ENCODE assay signal across 9 cellular contexts in genomic region chr2:88831792-88832248, GRCh38.
A peak's percentile ranks its signal among the peaks of the same experiment; 100 is the strongest.
DNase-seq lines count a peak whose midpoint lies in the region; FAIRE-seq and TF ChIP-seq lines count a peak whose summit lies in the region.
"Had no signal": no experiment of that assay in that cellular context is flagged by ENCODE, and none has a peak within 500 bp of the region (broad histone marks: within the 10 kb centered on the region; RNA-seq: fewer than 3 reads in every experiment).

No MANE protein-coding gene starts in this region.

- H3K79me2 ChIP-seq in Loucy (ENCODE audit: insufficient read depth, low read length): no peaks in the 10 kb centered on the region

- no peaks in the 10 kb centered on the region for H3K4me1 ChIP-seq in Loucy (ENCODE audit: insufficient read depth, low read length, poor library complexity, severe bottlenecking)

- POLR2A ChIA-PET in AG04450 (lab: Yijun Ruan, JAX): no interaction called here
- POLR2A ChIA-PET in HEK293T (lab: Yijun Ruan, JAX): no interaction called here
- POLR2A ChIA-PET in activated CD4-positive, alpha-beta T cell treated with anti-CD3 and anti-CD28 coated beads, Interleukin-2, amount 10 ng/mL, durations not matched to agents 7 days and 5 days (lab: Charles Lee): no interaction called here

- no peak overlapping the region for H3K4me3 ChIP-seq in AG04450 (ENCODE audit: low read depth, low read length)
- no peak overlapping the region for H3K4me3 ChIP-seq in Loucy (ENCODE audit: low read length, poor library complexity, severe bottlenecking)

- CTCF ChIA-PET in AG04450 (lab: Charles Lee) (interaction anchor here (0.9 to 1.5 kb wide), 3 partner anchors 10 to 27 kb away, joined by 3 read pairs; no protein-coding TSS in a partner anchor), HEK293T (lab: Yijun Ruan, JAX) (interaction anchor here (0.6 to 1.4 kb wide), 6 partner anchors 9 to 63 kb away, joined by 3 to 7 read pairs (median 3); no protein-coding TSS in a partner anchor)
- CTCF ChIA-PET in activated CD4-positive, alpha-beta T cell treated with anti-CD3 and anti-CD28 coated beads, Interleukin-2, amount 10 ng/mL, durations not matched to agents 7 days and 5 days (lab: Charles Lee): interaction anchor here (0.6 to 1.3 kb wide), 6 partner anchors 9 to 125 kb away, joined by 3 to 4 read pairs (median 3); no protein-coding TSS in a partner anchor

- H3K4me2 ChIP-seq in Loucy (ENCODE audit: low read depth, low read length, poor library complexity, severe bottlenecking): no peak overlapping the region

- no peaks in the 10 kb centered on the region for H4K20me1 ChIP-seq in Loucy (ENCODE audit: insufficient read depth, low read length, poor library complexity, severe bottlenecking)

- no peak overlapping the region for H3K4me3 Mint-ChIP-seq in activated CD4-positive, alpha-beta T cell treated with anti-CD3 and anti-CD28 coated beads, Interleukin-2, amount 10 ng/mL, durations not matched to agents 7 days and 5 days
- H3K4me3 Mint-ChIP-seq: nephron had no signal

- H3K36me3 Mint-ChIP-seq in activated CD4-positive, alpha-beta T cell treated with anti-CD3 and anti-CD28 coated beads, Interleukin-2, amount 10 ng/mL, durations not matched to agents 7 days and 5 days (ENCODE audit: low read depth): no peaks in the 10 kb centered on the region

- no peaks in the 10 kb centered on the region for H3K36me3 ChIP-seq in Loucy (ENCODE audit: insufficient read depth, low read length)

- no peak for TF ChIP-seq POLR2A in GM12891 (IDR thresholded peaks at IDR 0.05; ENCODE audit: low read depth, low read length)

- intact Hi-C loops in head of caudate nucleus (cut with DNase I): no loop called here

- FAIRE-seq in GM12891 (lab: Jason Lieb, UNC): peak; percentile 98

- H3K9ac ChIP-seq in Loucy (ENCODE audit: low read depth, low read length, poor library complexity, severe bottlenecking): no peak overlapping the region

- no peaks in the 10 kb centered on the region for H3F3A ChIP-seq in Loucy (ENCODE audit: low read depth)

- no peak for DNase-seq in AG04450 (ENCODE audit: low read depth, low spot score)
- peak; percentile 26 for DNase-seq in GM12891 (ENCODE audit: insufficient read length, low spot score)
- peak; percentile 69 for DNase-seq in HEK293T (ENCODE audit: extremely low spot score)
- DNase-seq in activated CD4-positive, alpha-beta T cell treated with anti-CD3 and anti-CD28 coated beads, Interleukin-2, amount 10 ng/mL, durations not matched to agents 7 days and 5 days: peak; percentile 45
- peak in 40 of 42 donors; percentile 17 to 78 (median 46) for DNase-seq in head of caudate nucleus
- peak; percentile 35 to 65 for DNase-seq in stimulated activated CD4-positive, alpha-beta T cell treated with anti-CD3 and anti-CD28 coated beads, Interleukin-2, amount 100 ng/mL, for 24 hours
- no peak for DNase-seq in NCI-H510A (lab: John Stamatoyannopoulos, UW)

- H3K27me3 ChIP-seq in AG04450 (ENCODE audit: control insufficient read depth, insufficient read depth, low read length) (no peaks in the 10 kb centered on the region), Loucy (ENCODE audit: insufficient read depth, low read length, poor library complexity, severe bottlenecking) (no peaks in the 10 kb centered on the region)

- H2AFZ ChIP-seq in Loucy (ENCODE audit: low read length): peak overlapping the region; percentile 18; the same call in 1 of the 2 replicates

- no peak overlapping the region for H3K27ac Mint-ChIP-seq in activated CD4-positive, alpha-beta T cell treated with anti-CD3 and anti-CD28 coated beads, Interleukin-2, amount 10 ng/mL, durations not matched to agents 7 days and 5 days
- H3K27ac Mint-ChIP-seq: nephron had no signal

- H3K27ac ChIP-seq in AG04450 (ENCODE audit: low read depth, low read length): no peak overlapping the region

- H3K9me3 ChIP-seq in AG04450 (ENCODE audit: control insufficient read depth, insufficient read depth, low read length) (no peaks in the 10 kb centered on the region; the same call in 1 of the 2 replicates), Loucy (ENCODE audit: insufficient read depth, low read depth, low read length) (no peaks in the 10 kb centered on the region)

- peaks cover 5% of the 10 kb centered on the region for H3K27me3 Mint-ChIP-seq in activated CD4-positive, alpha-beta T cell treated with anti-CD3 and anti-CD28 coated beads, Interleukin-2, amount 10 ng/mL, durations not matched to agents 7 days and 5 days

- no peaks in the 10 kb centered on the region for H3K9me3 Mint-ChIP-seq in activated CD4-positive, alpha-beta T cell treated with anti-CD3 and anti-CD28 coated beads, Interleukin-2, amount 10 ng/mL, durations not matched to agents 7 days and 5 days

- no peaks in the 10 kb centered on the region for H3K9me2 ChIP-seq in Loucy (replicated peaks; ENCODE audit: low read depth, low read length)

- peak; percentile 67 for TF ChIP-seq CTCF in AG04450 (IDR thresholded peaks at IDR 0.05; ENCODE audit: low read depth, low read length)
- TF ChIP-seq CTCF in Loucy (conservative IDR thresholded peaks at IDR 0.05; ENCODE audit: low read length): peak; percentile 86

- H3K4me1 Mint-ChIP-seq in activated CD4-positive, alpha-beta T cell treated with anti-CD3 and anti-CD28 coated beads, Interleukin-2, amount 10 ng/mL, durations not matched to agents 7 days and 5 days: no peaks in the 10 kb centered on the region
- H3K4me1 Mint-ChIP-seq: nephron had no signal

TF ChIP-seq in GM12891, 5 proteins besides CTCF, POLR2A, EP300 and RAD21:
- TF ChIP-seq TAF1 (IDR thresholded peaks at IDR 0.05; ENCODE audit: low read depth, low read length) (peak; percentile 87), SPI1 (IDR thresholded peaks at IDR 0.05; ENCODE audit: low read depth, low read length) (no peak), PAX5 (IDR thresholded peaks at IDR 0.05; ENCODE audit: insufficient read depth, low read length, severe bottlenecking) (peak; percentile 66), POU2F2 (IDR thresholded peaks at IDR 0.05; ENCODE audit: low read depth, low read length) (peak; percentile 89; the same call in 1 of the 2 replicates), POLR2AphosphoS5 (IDR thresholded peaks at IDR 0.05; ENCODE audit: low read depth, low read length) (peak; percentile 35)

TF ChIP-seq in HEK293T, 16 proteins besides CTCF, POLR2A, EP300 and RAD21:
- TF ChIP-seq SP1 (IDR thresholded peaks at IDR 0.05): no peak
- no peak for TF ChIP-seq ARNT (IDR thresholded peaks at IDR 0.05)
- TF ChIP-seq BHLHE40 (IDR thresholded peaks at IDR 0.05; ENCODE audit: borderline replicate concordance): no peak
- no peak for TF ChIP-seq NFRKB (IDR thresholded peaks at IDR 0.05)
- TF ChIP-seq FOXA1 (IDR thresholded peaks at IDR 0.05): no peak
- no peak for TF ChIP-seq HDGF (IDR thresholded peaks at IDR 0.05; ENCODE audit: borderline replicate concordance)

Comparison
In these comparisons a context has a peak if more than half of its experiments do, and no peak if none do; other contexts are left out.
1. DNase-seq: peak in GM12891 (single experiment), HEK293T (single experiment), activated CD4-positive, alpha-beta T cell treated with anti-CD3 and anti-CD28 coated beads, Interleukin-2, amount 10 ng/mL, durations not matched to agents 7 days and 5 days (single experiment), head of caudate nucleus (40 of 42) and stimulated activated CD4-positive, alpha-beta T cell treated with anti-CD3 and anti-CD28 coated beads, Interleukin-2, amount 100 ng/mL, for 24 hours (2 of 2); none in AG04450 (single experiment) and NCI-H510A (single experiment).